ENCODE assay signal across 9 cellular contexts in the genomic region with DNA sequence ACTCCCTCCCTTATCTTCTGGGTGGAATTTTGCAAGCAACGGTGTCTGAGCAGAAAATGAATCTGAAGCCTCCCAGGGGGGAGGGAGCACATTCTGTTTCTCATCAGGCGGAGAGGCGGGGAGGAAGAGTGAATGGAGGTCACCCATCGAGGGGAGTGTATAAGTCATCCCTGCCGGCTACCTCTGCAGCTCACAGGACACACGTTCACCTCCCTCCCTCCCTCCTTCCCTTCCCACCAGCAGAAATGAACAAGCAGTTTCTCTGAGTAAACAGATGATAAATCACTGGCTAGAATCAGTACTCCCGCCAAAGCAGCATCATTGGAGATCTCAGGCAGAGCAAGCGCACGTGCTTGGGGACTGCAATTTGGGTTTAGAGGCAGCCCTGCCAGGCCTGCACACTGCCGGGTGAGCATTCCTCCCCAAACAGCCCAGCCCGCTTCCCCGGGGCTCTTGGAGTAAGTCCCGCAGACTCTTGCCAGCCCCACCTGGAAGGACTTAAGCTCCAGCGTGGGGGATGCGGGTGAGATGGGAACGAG. TPM values are rescaled to one million over a fixed set of nuclear protein-coding genes. Genes with fewer than 3 reads are reported as not detected.
DNase-seq lines count a peak whose midpoint lies in the region; FAIRE-seq and TF ChIP-seq lines count a peak whose summit lies in the region.
"Had no signal": no experiment of that assay in that cellular context is flagged by ENCODE, and none has a peak within 500 bp of the region (broad histone marks: within the 10 kb centered on the region; RNA-seq: fewer than 3 reads in every experiment).

No MANE protein-coding gene starts in this region.

- H3K4me2 ChIP-seq in keratinocyte (ENCODE audit: control insufficient read depth, extremely low read depth, insufficient read depth, low read depth, low read length): peak overlapping the region; percentile 27

- H3K27me3 ChIP-seq in keratinocyte (ENCODE audit: control insufficient read depth, extremely low read depth, insufficient read depth, low read length) (peaks cover 21% of the 10 kb centered on the region), tibial artery (peaks cover 0 to 46% of the 10 kb centered on the region in 2 donors)
- no peaks in the 10 kb centered on the region for H3K27me3 ChIP-seq in effector memory CD4-positive, alpha-beta T cell (replicated peaks; ENCODE audit: control insufficient read depth, insufficient read depth, low read length, poor library complexity, severe bottlenecking)

- peak overlapping the region; percentile 36 for H2AFZ ChIP-seq in keratinocyte (ENCODE audit: control insufficient read depth, low read length)

- H3K27ac ChIP-seq in keratinocyte (ENCODE audit: control insufficient read depth, insufficient read depth, low read length) (no peak overlapping the region), tibial artery (no peak overlapping the region)
- no peak overlapping the region for H3K27ac ChIP-seq in effector memory CD4-positive, alpha-beta T cell (ENCODE audit: insufficient read depth, low read length, poor library complexity, severe bottlenecking)

- no peaks in the 10 kb centered on the region for H3K9me1 ChIP-seq in keratinocyte (ENCODE audit: control insufficient read depth, extremely low read depth, insufficient read depth, low read length)

- CTCF ChIA-PET in activated CD4-positive, alpha-beta memory T cell treated with anti-CD3 and anti-CD28 coated beads, Interleukin-2, amount 10 ng/mL, durations not matched to agents 7 days and 5 days (lab: Charles Lee): interaction anchor here (0.5 to 5.4 kb wide), 6 partner anchors 22 to 535 kb away, joined by 3 to 92 read pairs (median 6); a partner anchor contains a TSS

- intact Hi-C loops in tibial artery (cut with DNase I; ENCODE audit: low total_unique reads): loop anchor here (10.0 kb wide), 2 partner anchors 168 to 648 kb away; no protein-coding TSS in a partner anchor

- H4K20me1 ChIP-seq in keratinocyte (ENCODE audit: control insufficient read depth, extremely low read depth, insufficient read depth, low read length): no peaks in the 10 kb centered on the region

- no peak overlapping the region for H3K27ac Mint-ChIP-seq in activated CD4-positive, alpha-beta memory T cell treated with anti-CD3 and anti-CD28 coated beads, Interleukin-2, amount 10 ng/mL, durations not matched to agents 7 days and 5 days

- H3K36me3 Mint-ChIP-seq in activated CD4-positive, alpha-beta memory T cell treated with anti-CD3 and anti-CD28 coated beads, Interleukin-2, amount 10 ng/mL, durations not matched to agents 7 days and 5 days (ENCODE audit: low read depth): peaks cover 25% of the 10 kb centered on the region

- peaks cover 15% of the 10 kb centered on the region for H3K27me3 Mint-ChIP-seq in activated CD4-positive, alpha-beta memory T cell treated with anti-CD3 and anti-CD28 coated beads, Interleukin-2, amount 10 ng/mL, durations not matched to agents 7 days and 5 days

- H3K4me1 Mint-ChIP-seq in activated CD4-positive, alpha-beta memory T cell treated with anti-CD3 and anti-CD28 coated beads, Interleukin-2, amount 10 ng/mL, durations not matched to agents 7 days and 5 days: peaks cover 79% of the 10 kb centered on the region

- peaks cover 4% of the 10 kb centered on the region for H3K9me3 Mint-ChIP-seq in activated CD4-positive, alpha-beta memory T cell treated with anti-CD3 and anti-CD28 coated beads, Interleukin-2, amount 10 ng/mL, durations not matched to agents 7 days and 5 days

- no peaks in the 10 kb centered on the region for H3K9me3 ChIP-seq in keratinocyte (ENCODE audit: control insufficient read depth, low read depth, low read length)
- H3K9me3 ChIP-seq in tibial artery: no peaks in the 10 kb centered on the region
- no peaks in the 10 kb centered on the region for H3K9me3 ChIP-seq in effector memory CD4-positive, alpha-beta T cell (ENCODE audit: control insufficient read depth, low read length)

- POLR2A ChIA-PET in activated CD4-positive, alpha-beta memory T cell treated with anti-CD3 and anti-CD28 coated beads, Interleukin-2, amount 10 ng/mL, durations not matched to agents 7 days and 5 days (lab: Charles Lee): interaction anchor here (1.1 kb wide), 1 partner anchor 10 kb away, joined by 3 read pairs; no protein-coding TSS in a partner anchor

- H3K36me3 ChIP-seq in keratinocyte (ENCODE audit: control insufficient read depth in 2 of 2, extremely low read depth in 1 of 2, insufficient read depth in 2 of 2, low read length in 2 of 2) (no peaks in the 10 kb centered on the region), tibial artery (no peaks in the 10 kb centered on the region)
- no peaks in the 10 kb centered on the region for H3K36me3 ChIP-seq in effector memory CD4-positive, alpha-beta T cell (ENCODE audit: control insufficient read depth, insufficient read depth, low read length)

- H3K9ac ChIP-seq in keratinocyte (ENCODE audit: control insufficient read depth, extremely low read depth, insufficient read depth, low read length): no peak overlapping the region

- H3K79me2 ChIP-seq in keratinocyte (ENCODE audit: control insufficient read depth, insufficient read depth, low read length): no peaks in the 10 kb centered on the region

- H3K4me3 Mint-ChIP-seq in activated CD4-positive, alpha-beta memory T cell treated with anti-CD3 and anti-CD28 coated beads, Interleukin-2, amount 10 ng/mL, durations not matched to agents 7 days and 5 days: peak overlapping the region; percentile 9

- H3K4me3 ChIP-seq in keratinocyte (ENCODE audit: control insufficient read depth in 2 of 3, extremely low read depth in 1 of 3, insufficient read depth in 2 of 3, low read depth in 1 of 3, low read length in 3 of 3) (no peak overlapping the region), tibial artery (no peak overlapping the region)
- H3K4me3 ChIP-seq in effector memory CD4-positive, alpha-beta T cell (ENCODE audit: insufficient read depth, low read depth, low read length, poor library complexity, severe bottlenecking): no peak overlapping the region

- FAIRE-seq in keratinocyte (lab: Jason Lieb, UNC): no peak

- dilution Hi-C loops in keratinocyte (cut with MboI; ENCODE audit: extremely low pct_ligation_motif_present, low sequenced_read_pairs): loop anchor here (25.0 kb wide), 2 partner anchors 151 to 551 kb away; no protein-coding TSS in a partner anchor

- DNase-seq in NCI-H526 (lab: John Stamatoyannopoulos, UW): peak; percentile 19 to 37
- DNase-seq in NCI-H526 treated with DMSO at 0.1 percent for 48 hours (lab: John Stamatoyannopoulos, UW): no peak
- DNase-seq in activated CD4-positive, alpha-beta memory T cell treated with anti-CD3 and anti-CD28 coated beads, Interleukin-2, amount 10 ng/mL, durations not matched to agents 7 days and 5 days: no peak
- no peak for DNase-seq in keratinocyte (ENCODE audit: low read depth, low spot score)
- peak; percentile 78 to 84 for DNase-seq in tibial artery
- DNase-seq in effector memory CD4-positive, alpha-beta T cell: no peak
- DNase-seq in NCI-H2171 (lab: John Stamatoyannopoulos, UW): no peak
- no peak for DNase-seq in activated naive CD4-positive, alpha-beta T cell treated with Interleukin-2 at 50 U/mL for 16 hours

- H3K4me1 ChIP-seq in keratinocyte (ENCODE audit: control insufficient read depth, extremely low read depth, insufficient read depth, low read length): peaks cover 37% of the 10 kb centered on the region
- peaks cover 0 to 35% (median 25%) of the 10 kb centered on the region in 4 donors for H3K4me1 ChIP-seq in tibial artery
- peaks cover 8% of the 10 kb centered on the region for H3K4me1 ChIP-seq in effector memory CD4-positive, alpha-beta T cell (ENCODE audit: control insufficient read depth, insufficient read depth, low read length, poor library complexity, severe bottlenecking)

- TF ChIP-seq CTCF in keratinocyte (optimal IDR thresholded peaks at IDR 0.05 in 1 of 3, IDR thresholded peaks at IDR 0.05 in 1 of 3, conservative IDR thresholded peaks at IDR 0.05 in 1 of 3; ENCODE audit: extremely low read depth in 1 of 3, insufficient read depth in 2 of 3, low read length in 3 of 3) (no peak), tibial artery (IDR thresholded peaks at IDR 0.05) (no peak)

RNA-seq across cellular contexts. Expression of a gene that starts 38.3 kb away (rescaled TPM):
- total RNA-seq in activated CD4-positive, alpha-beta memory T cell treated with anti-CD3 and anti-CD28 coated beads, Interleukin-2, amount 10 ng/mL, durations not matched to agents 7 days and 5 days: not detected
- polyA plus RNA-seq in keratinocyte: not detected in 3 replicates
- polyA plus RNA-seq in keratinocyte (2011; ENCODE audit: low read depth): not detected
- not detected in 2 replicates for polyA plus RNA-seq in keratinocyte (2011; cell fraction: cytosol; rRNA removed)
- polyA plus RNA-seq in keratinocyte (2011; cell fraction: nucleus; rRNA removed): not detected in 2 replicates
- not detected in 2 replicates for polyA plus RNA-seq in keratinocyte (2012; ENCODE audit: low replicate concordance)
- not detected in 3 replicates for polyA minus RNA-seq in keratinocyte
- not detected for polyA minus RNA-seq in keratinocyte (2011; cell fraction: cytosol; rRNA and poly(A)+ RNA removed)
- not detected in 2 replicates for polyA minus RNA-seq in keratinocyte (2011; cell fraction: nucleus; rRNA and poly(A)+ RNA removed)
- total RNA-seq: glomerular endothelial cell had no signal

RNA-seq across cellular contexts. Expression of a gene that starts 56.7 kb away (rescaled TPM):
- not detected for total RNA-seq in activated CD4-positive, alpha-beta memory T cell treated with anti-CD3 and anti-CD28 coated beads, Interleukin-2, amount 10 ng/mL, durations not matched to agents 7 days and 5 days
- polyA plus RNA-seq in keratinocyte: not detected in 3 replicates
- not detected for polyA plus RNA-seq in keratinocyte (2011; ENCODE audit: low read depth)
- polyA plus RNA-seq in keratinocyte (2011; cell fraction: cytosol; rRNA removed): not detected in 2 replicates
- polyA plus RNA-seq in keratinocyte (2011; cell fraction: nucleus; rRNA removed): not detected in 2 replicates
- not detected in 2 replicates for polyA plus RNA-seq in keratinocyte (2012; ENCODE audit: low replicate concordance)
- not detected in 3 replicates for polyA minus RNA-seq in keratinocyte
- polyA minus RNA-seq in keratinocyte (2011; cell fraction: cytosol; rRNA and poly(A)+ RNA removed): not detected
- polyA minus RNA-seq in keratinocyte (2011; cell fraction: nucleus; rRNA and poly(A)+ RNA removed): not detected in 2 replicates
- total RNA-seq: glomerular endothelial cell had no signal

Comparison
In these comparisons a context has a peak if more than half of its experiments do, and no peak if none do; other contexts are left out.
1. DNase-seq: peak in NCI-H526 (2 of 2) and tibial artery (2 of 2); none in NCI-H526 treated with DMSO at 0.1 percent for 48 hours (single experiment), activated CD4-positive, alpha-beta memory T cell treated with anti-CD3 and anti-CD28 coated beads, Interleukin-2, amount 10 ng/mL, durations not matched to agents 7 days and 5 days (single experiment), keratinocyte (single experiment), effector memory CD4-positive, alpha-beta T cell (0 of 3), NCI-H2171 (single experiment) and activated naive CD4-positive, alpha-beta T cell treated with Interleukin-2 at 50 U/mL for 16 hours (single experiment).